Comparison of ENCODE assay signal across 13 cellular contexts in the genomic region with DNA sequence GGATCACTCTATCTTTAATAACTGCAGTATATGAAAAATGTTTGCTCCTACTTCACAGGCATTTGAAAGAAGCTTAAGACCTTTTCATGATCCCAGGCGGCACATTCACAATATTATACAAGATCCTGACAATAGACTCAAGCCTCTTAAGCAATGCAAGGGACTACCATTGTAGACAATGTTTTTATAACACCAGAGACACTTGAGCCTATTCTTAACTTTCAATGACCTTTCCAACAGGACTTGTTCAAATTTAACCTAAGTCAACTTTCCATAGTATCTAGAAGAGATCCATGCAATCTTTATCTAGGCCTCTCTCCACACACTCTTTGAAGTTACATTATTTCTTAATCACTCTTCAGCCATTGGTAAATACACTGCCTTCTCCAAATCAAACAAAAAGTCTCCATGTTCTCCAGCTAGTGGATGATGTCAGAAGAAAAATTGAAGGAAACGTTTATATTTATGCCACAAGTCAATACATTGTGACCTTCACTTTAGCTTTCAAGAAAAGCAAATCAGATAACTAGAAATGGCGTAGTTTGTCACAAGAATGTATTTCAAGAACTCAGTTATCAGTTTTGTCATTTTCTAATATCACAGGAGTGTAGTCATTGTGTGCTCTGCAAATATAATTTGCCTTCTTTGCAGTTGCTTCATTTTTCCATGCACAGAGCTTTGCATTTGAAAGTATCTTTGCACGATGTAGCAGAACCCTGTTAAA.
"Had no signal": no experiment of that assay in that cellular context is flagged by ENCODE, and none has a peak within 500 bp of the region (broad histone marks: within the 10 kb centered on the region; RNA-seq: fewer than 3 reads in every experiment).

No MANE protein-coding gene starts in this region.

- H3K36me3 ChIP-seq: thoracic aorta had no signal

- H3K27ac ChIP-seq: thoracic aorta, VCaP had no signal

- H3K4me3 ChIP-seq: thoracic aorta had no signal

- FAIRE-seq: colon, urothelium cell line had no signal

- DNase-seq: activated CD4-positive, alpha-beta memory T cell treated with anti-CD3 and anti-CD28 coated beads for 36 hours; activated CD4-positive, alpha-beta T cell treated with anti-CD3 and anti-CD28 coated beads for 36 hours; activated CD8-positive, alpha-beta memory T cell treated with anti-CD3 and anti-CD28 coated beads, Interleukin-2, amount 10 ng/mL, durations not matched to agents 7 days and 5 days; activated naive CD4-positive, alpha-beta T cell treated with anti-CD3 and anti-CD28 coated beads, Interleukin-2, amount 10 ng/mL, durations not matched to agents 7 days and 5 days; activated T-cell treated with anti-CD3 and anti-CD28 coated beads, Interleukin-2, amount 50 U/mL, for 1 hour; caudate nucleus; hippocampal formation; stimulated activated CD4-positive, alpha-beta T cell treated with anti-CD3 and anti-CD28 coated beads, Interleukin-1b, Interleukin-23, amount 100 ng/mL, for 48 hours had no signal

- ATAC-seq: activated CD4-positive, alpha-beta T cell treated with anti-CD3 and anti-CD28 coated beads for 36 hours; activated CD8-positive, alpha-beta memory T cell treated with anti-CD3 and anti-CD28 coated beads, Interleukin-2, amount 10 ng/mL, durations not matched to agents 7 days and 5 days; esophagus mucosa had no signal

- H3K9me3 ChIP-seq: thoracic aorta had no signal
